Comparison of ENCODE assay signal across 8 cellular contexts in the genomic region with DNA sequence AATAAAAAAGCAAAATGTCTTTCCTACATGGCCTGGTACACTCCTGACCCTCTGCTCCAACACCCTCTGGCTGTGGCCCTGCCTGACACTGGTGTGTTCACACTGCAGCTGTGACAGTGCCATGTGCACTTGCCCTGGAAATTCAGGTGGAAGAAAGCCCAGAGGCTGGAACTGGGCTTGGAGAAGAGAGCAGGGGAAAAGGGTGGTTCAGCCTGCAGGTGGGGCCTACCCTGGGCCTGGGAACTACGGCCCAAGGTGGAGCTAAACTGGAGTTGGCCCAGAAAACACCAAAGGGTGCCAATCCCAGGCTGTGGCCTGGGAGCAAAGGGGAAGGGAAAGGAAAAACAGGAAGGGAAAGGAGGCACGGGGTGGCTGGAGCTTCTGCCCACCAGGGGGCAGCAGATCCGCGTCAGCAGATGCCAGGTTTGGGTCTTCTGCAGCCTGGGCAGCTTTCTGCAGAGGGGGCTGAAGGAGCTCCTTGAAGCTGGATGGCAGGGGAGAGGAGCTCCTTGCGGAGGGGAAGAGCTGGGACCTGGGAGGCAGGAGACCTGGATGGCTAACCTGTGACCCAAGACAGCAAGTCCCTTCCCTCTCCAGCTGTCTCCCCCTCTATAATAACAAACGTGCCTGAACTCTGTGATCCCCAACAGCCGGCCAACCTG.
DNase-seq lines count a peak whose midpoint lies in the region; ATAC-seq and TF ChIP-seq lines count a peak whose summit lies in the region.

No MANE protein-coding gene starts in this region.

- no peaks in the 10 kb centered on the region for H3K27me3 ChIP-seq in BLaER1 treated with 17β-estradiol and CSF1 and Interleukin-3, amounts not matched to agents 10 nM and 100 nM
- no peaks in the 10 kb centered on the region for H3K27me3 ChIP-seq in mucosa of stomach (ENCODE audit: control insufficient read depth, insufficient read depth, low read length)

- H3K9ac ChIP-seq in BLaER1 treated with 17β-estradiol and CSF1 and Interleukin-3, amounts not matched to agents 10 nM and 100 nM: peak overlapping the region; percentile 44 to 85 (median 71); a peak in 19 of 22 replicates
- peak overlapping the region; percentile 52 for H3K9ac ChIP-seq in mucosa of stomach (ENCODE audit: low read length)

- peaks cover 79 to 100% (median 99%) of the 10 kb centered on the region in 10 experiments for H3K4me1 ChIP-seq in BLaER1 treated with 17β-estradiol and CSF1 and Interleukin-3, amounts not matched to agents 10 nM and 100 nM
- peaks cover 16% of the 10 kb centered on the region for H3K4me1 ChIP-seq in mucosa of stomach (ENCODE audit: control insufficient read depth, insufficient read depth, low read length)

- peaks cover 4 to 85% (median 58%) of the 10 kb centered on the region in 11 experiments; a peak in 21 of 22 replicates for H4K20me1 ChIP-seq in BLaER1 treated with 17β-estradiol and CSF1 and Interleukin-3, amounts not matched to agents 10 nM and 100 nM

- no peaks in the 10 kb centered on the region for H3K9me3 ChIP-seq in BLaER1 treated with 17β-estradiol and CSF1 and Interleukin-3, amounts not matched to agents 10 nM and 100 nM (replicated peaks in 1 of 11)
- no peaks in the 10 kb centered on the region for H3K9me3 ChIP-seq in mucosa of stomach (ENCODE audit: control insufficient read depth, low read length)

- peak overlapping the region in 10 of 11 experiments; percentile 38 to 96 (median 81); a peak in 18 of 22 replicates for H3K27ac ChIP-seq in BLaER1 treated with 17β-estradiol and CSF1 and Interleukin-3, amounts not matched to agents 10 nM and 100 nM

- H3K4me2 ChIP-seq in BLaER1 treated with 17β-estradiol and CSF1 and Interleukin-3, amounts not matched to agents 10 nM and 100 nM: peak overlapping the region; percentile 63 to 98 (median 91)

- peak overlapping the region in 7 of 10 experiments; percentile 37 to 53 (median 47); a peak in 14 of 20 replicates for H3K4me3 ChIP-seq in BLaER1 treated with 17β-estradiol and CSF1 and Interleukin-3, amounts not matched to agents 10 nM and 100 nM
- H3K4me3 ChIP-seq in epithelial cell of esophagus (ENCODE audit: low read length): no peak overlapping the region
- H3K4me3 ChIP-seq in mucosa of stomach (ENCODE audit: low read length): no peak overlapping the region

- DNase-seq in NCI-H69 (lab: John Stamatoyannopoulos, UW) (peak; percentile 69), epithelial cell of esophagus (ENCODE audit: low read depth) (peak; percentile 69)
- peak; percentile 91 for DNase-seq in activated CD8-positive, alpha-beta memory T cell treated with anti-CD3 and anti-CD28 coated beads, Interleukin-2, amount 50 U/mL, for 48 hours
- peak; percentile 33 to 78 (median 68) for DNase-seq in stimulated activated naive CD4-positive, alpha-beta T cell (lab: John Stamatoyannopoulos, UW)

- peaks cover 39 to 90% (median 66%) of the 10 kb centered on the region in 11 experiments for H3K36me3 ChIP-seq in BLaER1 treated with 17β-estradiol and CSF1 and Interleukin-3, amounts not matched to agents 10 nM and 100 nM
- H3K36me3 ChIP-seq in mucosa of stomach (ENCODE audit: control insufficient read depth, insufficient read depth, low read length): no peaks in the 10 kb centered on the region

- ATAC-seq in GM18907 (IDR thresholded peaks at IDR 0.05; ENCODE audit: unreplicated experiment) (peak; percentile 35), HG03097 (IDR thresholded peaks at IDR 0.05; ENCODE audit: low FRiP score, unreplicated experiment) (no peak)

- peak; percentile 91 for TF ChIP-seq CTCF in epithelial cell of esophagus (IDR thresholded peaks at IDR 0.05; ENCODE audit: insufficient read depth, low read depth, low read length, missing control alignments)

Comparison
In these comparisons a context has a peak if more than half of its experiments do, and no peak if none do; other contexts are left out.
1. H3K4me3 ChIP-seq: peak in BLaER1 treated with 17β-estradiol and CSF1 and Interleukin-3, amounts not matched to agents 10 nM and 100 nM (7 of 10); none in epithelial cell of esophagus (single experiment) and mucosa of stomach (single experiment).
2. Peak in every context shown above with its lines, with median percentiles within 50 percentile points of each other: DNase-seq.